ENCODE assay signal across 1 cellular context in genomic region chr13:105616313-105617075, GRCh38.
TF ChIP-seq lines count a peak whose summit lies in the region.

No MANE protein-coding gene starts in this region.

TF ChIP-seq in H1, 55 proteins besides CTCF, POLR2A, EP300 and RAD21 (continued from another document):
- TF ChIP-seq RFX5 (IDR thresholded peaks at IDR 0.05; ENCODE audit: borderline replicate concordance, low read depth, low read length) (no peak), CEBPB (IDR thresholded peaks at IDR 0.05; ENCODE audit: low read depth, low read length) (no peak), SIRT6 (IDR thresholded peaks at IDR 0.05; ENCODE audit: low read length) (no peak), TAF7 (optimal IDR thresholded peaks at IDR 0.05; ENCODE audit: borderline replicate concordance, low read depth, low read length) (no peak), HDAC6 (IDR thresholded peaks at IDR 0.05; ENCODE audit: low read depth, low read length) (no peak), YY1 (IDR thresholded peaks at IDR 0.05; ENCODE audit: low read depth, low read length) (no peak), SP4 (IDR thresholded peaks at IDR 0.05; ENCODE audit: low read length) (no peak), EGR1 (IDR thresholded peaks at IDR 0.05; ENCODE audit: borderline replicate concordance, low read depth, low read length) (no peak), TCF12 (IDR thresholded peaks at IDR 0.05; ENCODE audit: low read depth, low read length) (no peak), BRCA1 (IDR thresholded peaks at IDR 0.05; ENCODE audit: low read depth, low read length) (no peak), EZH2 (IDR thresholded peaks at IDR 0.05; ENCODE audit: low read depth, low read length, severe bottlenecking) (no peak), CBX8 (IDR thresholded peaks at IDR 0.05; ENCODE audit: borderline replicate concordance, low read depth, low read length) (no peak), NANOG (IDR thresholded peaks at IDR 0.05; ENCODE audit: insufficient read depth, low read depth, low read length, poor library complexity, severe bottlenecking) (no peak), USF2 (IDR thresholded peaks at IDR 0.05; ENCODE audit: low read length) (no peak), KDM4A (IDR thresholded peaks at IDR 0.05; ENCODE audit: low read depth, low read length, severe bottlenecking) (no peak), KDM5A (IDR thresholded peaks at IDR 0.05; ENCODE audit: low read length) (no peak), CHD1 (IDR thresholded peaks at IDR 0.05; ENCODE audit: low read depth, low read length) (no peak), CREB1 (IDR thresholded peaks at IDR 0.05) (no peak)
- TF ChIP-seq, protein P1, sequence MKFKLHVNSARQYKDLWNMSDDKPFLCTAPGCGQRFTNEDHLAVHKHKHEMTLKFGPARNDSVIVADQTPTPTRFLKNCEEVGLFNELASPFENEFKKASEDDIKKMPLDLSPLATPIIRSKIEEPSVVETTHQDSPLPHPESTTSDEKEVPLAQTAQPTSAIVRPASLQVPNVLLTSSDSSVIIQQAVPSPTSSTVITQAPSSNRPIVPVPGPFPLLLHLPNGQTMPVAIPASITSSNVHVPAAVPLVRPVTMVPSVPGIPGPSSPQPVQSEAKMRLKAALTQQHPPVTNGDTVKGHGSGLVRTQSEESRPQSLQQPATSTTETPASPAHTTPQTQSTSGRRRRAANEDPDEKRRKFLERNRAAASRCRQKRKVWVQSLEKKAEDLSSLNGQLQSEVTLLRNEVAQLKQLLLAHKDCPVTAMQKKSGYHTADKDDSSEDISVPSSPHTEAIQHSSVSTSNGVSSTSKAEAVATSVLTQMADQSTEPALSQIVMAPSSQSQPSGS (IDR thresholded peaks at IDR 0.05; ENCODE audit: low read length) = no peak
